33 cellular contexts compared by ENCODE assay signal in the genomic region with DNA sequence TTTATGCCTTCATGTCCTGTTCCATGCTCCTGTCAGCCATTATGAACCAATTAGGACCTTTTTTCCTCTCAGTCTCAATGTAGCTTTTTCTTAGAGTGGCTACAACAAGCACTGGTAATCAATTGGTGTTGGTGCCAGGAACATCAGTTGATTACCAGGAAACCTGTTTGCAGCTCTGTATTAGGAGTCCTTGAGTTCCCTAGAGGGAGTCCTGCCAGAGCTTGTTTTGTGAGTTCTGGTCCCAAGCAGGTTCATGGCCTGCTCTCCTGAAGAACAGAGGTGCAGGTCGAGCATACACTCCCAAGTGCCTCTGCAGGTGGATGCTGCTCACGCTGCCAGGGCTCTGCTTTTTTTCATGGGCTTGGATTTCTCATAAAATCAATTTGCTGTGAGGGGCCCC.
"Had no signal": no experiment of that assay in that cellular context is flagged by ENCODE, and none has a peak within 500 bp of the region (broad histone marks: within the 10 kb centered on the region; RNA-seq: fewer than 3 reads in every experiment).

No MANE protein-coding gene starts in this region.

- H3K27me3 ChIP-seq: adrenal gland, ascending aorta, brain microvascular endothelial cell, breast epithelium, cardiac muscle cell had no signal

- DNase-seq: activated effector memory CD4-positive, alpha-beta T cell treated with anti-CD3 and anti-CD28 coated beads, Interleukin-2, amount 50 U/mL, for 16 hours; activated effector memory CD4-positive, alpha-beta T cell treated with Interleukin-2 at 50 U/mL for 16 hours; activated gamma-delta T cell; activated gamma-delta T cell treated with Interleukin-2 at 50 U/mL for 16 hours; activated naive CD4-positive, alpha-beta T cell; activated naive CD4-positive, alpha-beta T cell treated with anti-CD3 and anti-CD28 coated beads for 36 hours; activated naive CD4-positive, alpha-beta T cell treated with anti-CD3 and anti-CD28 coated beads, Interleukin-2, amount 10 ng/mL, durations not matched to agents 7 days and 5 days; activated naive CD4-positive, alpha-beta T cell treated with anti-CD3 and anti-CD28 coated beads, Interleukin-2, amount 50 U/mL, for 16 hours; activated naive CD4-positive, alpha-beta T cell treated with Interleukin-2 at 50 U/mL for 16 hours; activated naive CD8-positive, alpha-beta T cell treated with anti-CD3 and anti-CD28 coated beads for 36 hours; activated naive CD8-positive, alpha-beta T cell treated with anti-CD3 and anti-CD28 coated beads, Interleukin-2, amount 10 ng/mL, durations not matched to agents 7 days and 5 days; activated naive CD8-positive, alpha-beta T cell treated with anti-CD3 and anti-CD28 coated beads, Interleukin-2, amount 50 U/mL, for 24 hours; activated T-cell treated with anti-CD3 and anti-CD28 coated beads, Interleukin-2, amount 50 U/mL, for 1 hour; activated T-cell treated with anti-CD3 and anti-CD28 coated beads, Interleukin-2, amount 50 U/mL, for 24 hours; activated T-cell treated with anti-CD3 and anti-CD28 coated beads, Interleukin-2, amount 50 U/mL, for 4 hours; activated T-cell treated with anti-CD3 and anti-CD28 coated beads, Interleukin-2, amount 50 U/mL, for 48 hours; activated T-cell treated with anti-CD3 and anti-CD28 coated beads, Interleukin-2, amount 50 U/mL, for 72 hours; amniotic stem cell; amygdala; anterior cingulate cortex; aorta; brain microvascular endothelial cell; caudate nucleus; central memory CD4-positive, alpha-beta T cell; cerebellar nuclear complex had no signal

- ATAC-seq: activated naive CD4-positive, alpha-beta T cell treated with anti-CD3 and anti-CD28 coated beads, Interleukin-2, amount 50 U/mL, for 72 hours; activated naive CD8-positive, alpha-beta T cell treated with anti-CD3 and anti-CD28 coated beads, Interleukin-2, amount 50 U/mL, for 24 hours; activated T-cell treated with anti-CD3 and anti-CD28 coated beads, Interleukin-2, amount 50 U/mL, for 4 hours; activated T-cell treated with anti-CD3 and anti-CD28 coated beads, Interleukin-2, amount 50 U/mL, for 72 hours; activated T-helper 17 cell treated with anti-CD3 and anti-CD28 coated beads, Interleukin-2, amount 50 U/mL, for 72 hours had no signal

- H3K36me3 ChIP-seq: adrenal gland, ascending aorta, brain microvascular endothelial cell, breast epithelium, cardiac muscle cell had no signal

- H3K27ac ChIP-seq: adrenal gland, ascending aorta, brain microvascular endothelial cell, breast epithelium, cardiac muscle cell had no signal

- H3K4me1 ChIP-seq: adrenal gland, ascending aorta, breast epithelium had no signal

- FAIRE-seq: astrocyte, bronchial epithelial cell had no signal

- H3K4me3 ChIP-seq: adrenal gland, ascending aorta, breast epithelium, cardiac muscle cell had no signal
